Comparison of ENCODE assay signal across 1 cellular context in the genomic region with DNA sequence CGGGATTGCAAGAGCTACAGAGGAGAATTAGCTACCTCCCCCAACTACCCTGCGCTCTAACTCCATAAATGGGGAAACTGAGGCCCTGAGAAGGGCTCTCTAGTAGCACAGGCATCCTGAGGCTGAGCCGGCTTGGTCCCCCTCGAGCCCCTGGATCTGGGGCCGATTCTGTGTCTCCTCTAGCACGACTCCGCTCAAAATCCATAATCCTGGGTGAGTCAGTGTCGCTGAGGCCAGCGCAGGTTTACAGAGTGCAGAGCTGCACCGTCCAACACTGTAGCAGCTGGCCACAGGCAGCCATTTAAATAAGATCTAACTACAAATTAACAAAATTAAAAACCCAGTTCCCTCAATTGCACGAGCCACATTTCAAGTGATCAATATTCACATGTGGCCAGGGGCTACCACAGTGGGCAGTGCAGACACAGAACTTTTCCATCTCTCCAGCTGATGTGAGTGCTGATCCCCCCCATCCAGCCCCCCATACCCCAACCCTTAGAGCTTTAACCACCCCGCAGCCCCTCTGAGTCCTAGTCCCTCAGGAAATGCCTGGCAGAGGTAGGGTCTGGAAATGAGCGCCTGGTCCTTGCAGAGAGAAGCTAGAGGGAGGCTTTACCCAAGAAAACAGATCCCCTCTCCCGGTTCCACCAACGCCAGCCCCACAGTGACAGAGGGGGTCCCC.
TF ChIP-seq lines count a peak whose summit lies in the region.

No MANE protein-coding gene starts in this region.

TF ChIP-seq in K562, 482 proteins besides CTCF, POLR2A, EP300 and RAD21 (continued from another document):
- TF ChIP-seq, protein P1, sequence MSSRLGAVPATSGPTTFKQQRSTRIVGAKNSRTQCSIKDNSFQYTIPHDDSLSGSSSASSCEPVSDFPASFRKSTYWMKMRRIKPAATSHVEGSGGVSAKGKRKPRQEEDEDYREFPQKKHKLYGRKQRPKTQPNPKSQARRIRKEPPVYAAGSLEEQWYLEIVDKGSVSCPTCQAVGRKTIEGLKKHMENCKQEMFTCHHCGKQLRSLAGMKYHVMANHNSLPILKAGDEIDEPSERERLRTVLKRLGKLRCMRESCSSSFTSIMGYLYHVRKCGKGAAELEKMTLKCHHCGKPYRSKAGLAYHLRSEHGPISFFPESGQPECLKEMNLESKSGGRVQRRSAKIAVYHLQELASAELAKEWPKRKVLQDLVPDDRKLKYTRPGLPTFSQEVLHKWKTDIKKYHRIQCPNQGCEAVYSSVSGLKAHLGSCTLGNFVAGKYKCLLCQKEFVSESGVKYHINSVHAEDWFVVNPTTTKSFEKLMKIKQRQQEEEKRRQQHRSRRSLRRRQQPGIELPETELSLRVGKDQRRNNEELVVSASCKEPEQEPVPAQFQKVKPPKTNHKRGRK (tag; IDR thresholded peaks at IDR 0.05): no peak
- TF ChIP-seq RBFOX2 (IDR thresholded peaks at IDR 0.05; ENCODE audit: low read depth, low read length): 0 out of 2 replicates have a peak, but pooled peaks have one; percentile 5
- TF ChIP-seq ZBED1 (IDR thresholded peaks at IDR 0.05): 0 out of 2 replicates have a peak, but pooled peaks have one; percentile 22
- peak; percentile 34; the same call in 1 of the 2 replicates for TF ChIP-seq SUPT5H (IDR thresholded peaks at IDR 0.05)
- 0 out of 2 replicates have a peak, but pooled peaks have one; percentile 26 for TF ChIP-seq BACH1 (tag; IDR thresholded peaks at IDR 0.05)
- TF ChIP-seq, protein P2, sequence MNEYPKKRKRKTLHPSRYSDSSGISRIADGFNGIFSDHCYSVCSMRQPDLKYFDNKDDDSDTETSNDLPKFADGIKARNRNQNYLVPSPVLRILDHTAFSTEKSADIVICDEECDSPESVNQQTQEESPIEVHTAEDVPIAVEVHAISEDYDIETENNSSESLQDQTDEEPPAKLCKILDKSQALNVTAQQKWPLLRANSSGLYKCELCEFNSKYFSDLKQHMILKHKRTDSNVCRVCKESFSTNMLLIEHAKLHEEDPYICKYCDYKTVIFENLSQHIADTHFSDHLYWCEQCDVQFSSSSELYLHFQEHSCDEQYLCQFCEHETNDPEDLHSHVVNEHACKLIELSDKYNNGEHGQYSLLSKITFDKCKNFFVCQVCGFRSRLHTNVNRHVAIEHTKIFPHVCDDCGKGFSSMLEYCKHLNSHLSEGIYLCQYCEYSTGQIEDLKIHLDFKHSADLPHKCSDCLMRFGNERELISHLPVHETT (CRISPR knock-in tag; conservative IDR thresholded peaks at IDR 0.05 in 1 of 2, IDR thresholded peaks at IDR 0.05 in 1 of 2): 0 out of 4 replicates have a peak, but pooled peaks of 1 of the 2 experiments have one; percentile 10
